ENCODE assay signal across 21 cellular contexts in genomic region chr6:169956580-169956979, GRCh38.
"Had no signal": no experiment of that assay in that cellular context is flagged by ENCODE, and none has a peak within 500 bp of the region (broad histone marks: within the 10 kb centered on the region; RNA-seq: fewer than 3 reads in every experiment).

No MANE protein-coding gene starts in this region.

- H3K4me1 ChIP-seq: SJCRH30, testis had no signal

- H3K27me3 Mint-ChIP-seq: stimulated activated naive CD8-positive, alpha-beta T cell treated with anti-CD3 and anti-CD28 coated beads, Interleukin-15, amount 100 ng/mL, for 72 hours had no signal

- FAIRE-seq: urothelium cell line had no signal

- H3K27ac Mint-ChIP-seq: activated CD4-positive, alpha-beta T cell treated with anti-CD3 and anti-CD28 coated beads, Interleukin-2, amount 10 ng/mL, durations not matched to agents 7 days and 5 days; activated naive CD8-positive, alpha-beta T cell treated with anti-CD3 and anti-CD28 coated beads for 36 hours; effector memory CD8-positive, alpha-beta T cell; stimulated activated naive CD8-positive, alpha-beta T cell treated with anti-CD3 and anti-CD28 coated beads, Interleukin-15, amount 100 ng/mL, for 72 hours had no signal

- H3K9me3 ChIP-seq: body of pancreas, heart left ventricle, SJCRH30, testis had no signal

- H3K4me3 ChIP-seq: body of pancreas, heart left ventricle, lung, SJCRH30, smooth muscle cell, testis had no signal

- H3K27me3 ChIP-seq: body of pancreas, testis had no signal

- H3K27ac ChIP-seq: body of pancreas, epithelial cell of prostate, heart left ventricle, SJCRH30, testis had no signal

- H3K4me3 Mint-ChIP-seq: activated CD4-positive, alpha-beta T cell treated with anti-CD3 and anti-CD28 coated beads, Interleukin-2, amount 10 ng/mL, durations not matched to agents 7 days and 5 days; activated naive CD8-positive, alpha-beta T cell treated with anti-CD3 and anti-CD28 coated beads for 36 hours; activated T-cell treated with anti-CD3 and anti-CD28 coated beads, Interleukin-2, amount 50 U/mL, for 4 hours; effector memory CD8-positive, alpha-beta T cell; neural crest cell; stimulated activated naive CD8-positive, alpha-beta T cell treated with anti-CD3 and anti-CD28 coated beads, Interleukin-15, amount 100 ng/mL, for 72 hours had no signal

- DNase-seq: activated CD4-positive, alpha-beta T cell treated with anti-CD3 and anti-CD28 coated beads, Interleukin-2, amount 10 ng/mL, durations not matched to agents 7 days and 5 days; activated naive CD8-positive, alpha-beta T cell treated with anti-CD3 and anti-CD28 coated beads for 36 hours; activated T-cell treated with anti-CD3 and anti-CD28 coated beads, Interleukin-2, amount 50 U/mL, for 4 hours; amygdala; caudate nucleus; cortex of kidney; effector memory CD8-positive, alpha-beta T cell; foreskin melanocyte; left colon; midbrain; SJCRH30; stimulated activated naive CD8-positive, alpha-beta T cell treated with anti-CD3 and anti-CD28 coated beads, Interleukin-15, amount 100 ng/mL, for 72 hours; T-helper 9 cell; testis had no signal

- H3K36me3 Mint-ChIP-seq: activated naive CD8-positive, alpha-beta T cell treated with anti-CD3 and anti-CD28 coated beads for 36 hours had no signal

- H3K9me3 Mint-ChIP-seq: activated CD4-positive, alpha-beta T cell treated with anti-CD3 and anti-CD28 coated beads, Interleukin-2, amount 10 ng/mL, durations not matched to agents 7 days and 5 days; activated naive CD8-positive, alpha-beta T cell treated with anti-CD3 and anti-CD28 coated beads for 36 hours; activated T-cell treated with anti-CD3 and anti-CD28 coated beads, Interleukin-2, amount 50 U/mL, for 4 hours; effector memory CD8-positive, alpha-beta T cell; stimulated activated naive CD8-positive, alpha-beta T cell treated with anti-CD3 and anti-CD28 coated beads, Interleukin-15, amount 100 ng/mL, for 72 hours had no signal

- H3K36me3 ChIP-seq: heart left ventricle, SJCRH30 had no signal

- H3K4me1 Mint-ChIP-seq: neural crest cell had no signal
